In genomic region chr19:43624933-43625332, GRCh38 we compare ENCODE assay signal across 8 cellular contexts. TPM values are rescaled to one million over a fixed set of nuclear protein-coding genes. Genes with fewer than 3 reads are reported as not detected.
DNase-seq lines count a peak whose midpoint lies in the region; ATAC-seq and TF ChIP-seq lines count a peak whose summit lies in the region.

No MANE protein-coding gene starts in this region.

- peak overlapping the region; percentile 73 for H3K4me3 Mint-ChIP-seq in neural crest cell

- H3K4me3 ChIP-seq in WERI-Rb-1 (ENCODE audit: low read depth, low read length) (no peak overlapping the region), brain microvascular endothelial cell (ENCODE audit: low read depth, low read length) (no peak overlapping the region)

- peaks cover 44% of the 10 kb centered on the region for H3K4me1 Mint-ChIP-seq in neural crest cell

- H3K27me3 Mint-ChIP-seq in neural crest cell (ENCODE audit: low read depth), result peaks cover 4% of the 10 kb centered on the region

- no peaks in the 10 kb centered on the region for H3K9me3 ChIP-seq in WERI-Rb-1 (ENCODE audit: severe bottlenecking)

- peak; percentile 29 for DNase-seq in WERI-Rb-1
- no peak for DNase-seq in brain microvascular endothelial cell
- no peak for DNase-seq in neural crest cell (ENCODE audit: low read depth, low spot score)
- no peak for DNase-seq in NCI-H2227 (lab: John Stamatoyannopoulos, UW; ENCODE audit: unreplicated experiment)
- DNase-seq in AG20443 (ENCODE audit: low spot score), result no peak

- H3K27ac Mint-ChIP-seq in neural crest cell (ENCODE audit: unreplicated experiment), result no peak overlapping the region

- in situ Hi-C loops in brain microvascular endothelial cell (cut with HindIII; ENCODE audit: low pct_ligation_motif_present, low sequenced_read_pairs), result no loop called here

- peak; percentile 62 for TF ChIP-seq CTCF in GM12874 (IDR thresholded peaks at IDR 0.05; ENCODE audit: insufficient read depth, low read depth, low read length)
- TF ChIP-seq CTCF in WERI-Rb-1 (IDR thresholded peaks at IDR 0.05; ENCODE audit: low read depth, low read length), result no peak
- TF ChIP-seq CTCF in brain microvascular endothelial cell (IDR thresholded peaks at IDR 0.05; ENCODE audit: low read depth, low read length, missing control alignments), result peak; percentile 4
- peak; percentile 30 for TF ChIP-seq CTCF in neural crest cell (conservative IDR thresholded peaks at IDR 0.05)

- H3K27ac ChIP-seq in WERI-Rb-1 (no peak overlapping the region), brain microvascular endothelial cell (no peak overlapping the region)

- H3K9me3 Mint-ChIP-seq in neural crest cell, result peaks cover under 1% of the 10 kb centered on the region

- H3K36me3 Mint-ChIP-seq in neural crest cell (ENCODE audit: low read depth), result peaks cover 27% of the 10 kb centered on the region

- H3K27me3 ChIP-seq in WERI-Rb-1 (ENCODE audit: insufficient read depth, low read depth, severe bottlenecking), result no peaks in the 10 kb centered on the region
- no peaks in the 10 kb centered on the region for H3K27me3 ChIP-seq in brain microvascular endothelial cell (replicated peaks)

- ATAC-seq in HG03135 (IDR thresholded peaks at IDR 0.05; ENCODE audit: unreplicated experiment) (no peak), HG03432 (IDR thresholded peaks at IDR 0.05; ENCODE audit: unreplicated experiment) (no peak)

- H3K36me3 ChIP-seq in WERI-Rb-1 (peaks cover 24% of the 10 kb centered on the region), brain microvascular endothelial cell (replicated peaks) (no peaks in the 10 kb centered on the region)

RNA-seq across cellular contexts. Expression of gene ZNF428, which starts 5.5 kb away (rescaled TPM):
- total RNA-seq in neural crest cell, result 114 and 117 TPM in 2 replicates

RNA-seq across cellular contexts. Expression of gene SRRM5, which starts 13.0 kb away (rescaled TPM):
- total RNA-seq in neural crest cell, result 0.41 and 0.51 TPM in 2 replicates

RNA-seq across cellular contexts. Expression of gene CADM4, which starts 14.7 kb away (rescaled TPM):
- 74.4 and 78.5 TPM in 2 replicates for total RNA-seq in neural crest cell

RNA-seq across cellular contexts. Expression of gene ZNF576, which starts 28.5 kb away (rescaled TPM):
- total RNA-seq in neural crest cell, result 18.3 and 19.7 TPM in 2 replicates

RNA-seq across cellular contexts. Expression of gene IRGQ, which starts 29.0 kb away (rescaled TPM):
- total RNA-seq in neural crest cell, result 52.9 and 53.5 TPM in 2 replicates
